In genomic region chr1:226717256-226717909, GRCh38 we compare ENCODE assay signal across 8 cellular contexts. TPM values are rescaled to one million over a fixed set of nuclear protein-coding genes. Genes with fewer than 3 reads are reported as not detected.
DNase-seq lines count a peak whose midpoint lies in the region; ATAC-seq and TF ChIP-seq lines count a peak whose summit lies in the region.
"Had no signal": no experiment of that assay in that cellular context is flagged by ENCODE, and none has a peak within 500 bp of the region (broad histone marks: within the 10 kb centered on the region; RNA-seq: fewer than 3 reads in every experiment).

No MANE protein-coding gene starts in this region.

- DNase-seq in KG1 (lab: John Stamatoyannopoulos, UW) (peak; percentile 61), SKM-1 (lab: John Stamatoyannopoulos, UW; ENCODE audit: unreplicated experiment) (peak; percentile 99), DMS79 (lab: John Stamatoyannopoulos, UW) (no peak), GM13977 (ENCODE audit: low spot score) (no peak)
- no peak for DNase-seq in stimulated activated naive CD8-positive, alpha-beta T cell treated with anti-CD3 and anti-CD28 coated beads, Interleukin-15, Interleukin-2, amounts not matched to agents 100 U/mL and 50 U/mL, for 24 hours
- DNase-seq: NK-92 treated with Interleukin-12 subunit alpha and Interleukin-12 subunit beta, amount 100 ng/mL, for 24 hours had no signal

- in situ Hi-C loops in GM13977 (cut with MboI; ENCODE audit: low pct_unique_long_range_greater_than_20kb, low sequenced_read_pairs, unreplicated experiment) = no loop called here

- TF ChIP-seq POLR2A in gastroesophageal sphincter (IDR thresholded peaks at IDR 0.05) = no peak

- H3K27me3 ChIP-seq in gastroesophageal sphincter = no peaks in the 10 kb centered on the region

- peak; percentile 46 for ATAC-seq in gastroesophageal sphincter
- peak; percentile 51 for ATAC-seq in stimulated activated naive CD8-positive, alpha-beta T cell treated with anti-CD3 and anti-CD28 coated beads, Interleukin-15, Interleukin-2, amounts not matched to agents 100 U/mL and 50 U/mL, for 24 hours
- ATAC-seq in GM21528 (IDR thresholded peaks at IDR 0.05; ENCODE audit: low FRiP score, unreplicated experiment) = no peak

- H3K9me3 ChIP-seq in gastroesophageal sphincter = no peaks in the 10 kb centered on the region

- TF ChIP-seq EP300 in gastroesophageal sphincter (IDR thresholded peaks at IDR 0.05) = no peak

- peak overlapping the region in 3 of 4 donors; percentile 52 to 74 (median 72) for H3K27ac ChIP-seq in gastroesophageal sphincter

- TF ChIP-seq CTCF in gastroesophageal sphincter (IDR thresholded peaks at IDR 0.05) = no peak
- no peak for TF ChIP-seq CTCF in GM13977 (IDR thresholded peaks at IDR 0.05; ENCODE audit: extremely low read depth, insufficient read depth, missing control alignments)

- WGBS in gastroesophageal sphincter (ENCODE audit: low coverage in 1 of 2), 2 donors = 50 to 51% methylated on average over 2 to 8 of the region's 11 CpGs

- peaks cover 0 to 99% (median 22%) of the 10 kb centered on the region in 3 donors for H3K4me1 ChIP-seq in gastroesophageal sphincter

- no peak overlapping the region for H3K4me3 ChIP-seq in gastroesophageal sphincter

- peaks cover 0 to 4% of the 10 kb centered on the region in 2 donors for H3K36me3 ChIP-seq in gastroesophageal sphincter

RNA-seq across cellular contexts. Expression of gene ITPKB, which starts 21.7 kb away (rescaled TPM):
- total RNA-seq in gastroesophageal sphincter = 100 to 1,000 TPM in 1 of 4 donors, 10 to 100 TPM in 3; 75.0 to 184 (median 94.2) TPM

Comparison
In these comparisons a context has a peak if more than half of its experiments do, and no peak if none do; other contexts are left out.
1. DNase-seq: peak in KG1 (single experiment) and SKM-1 (single experiment); none in stimulated activated naive CD8-positive, alpha-beta T cell treated with anti-CD3 and anti-CD28 coated beads, Interleukin-15, Interleukin-2, amounts not matched to agents 100 U/mL and 50 U/mL, for 24 hours (single experiment), DMS79 (single experiment) and GM13977 (single experiment).